In the genomic region with DNA sequence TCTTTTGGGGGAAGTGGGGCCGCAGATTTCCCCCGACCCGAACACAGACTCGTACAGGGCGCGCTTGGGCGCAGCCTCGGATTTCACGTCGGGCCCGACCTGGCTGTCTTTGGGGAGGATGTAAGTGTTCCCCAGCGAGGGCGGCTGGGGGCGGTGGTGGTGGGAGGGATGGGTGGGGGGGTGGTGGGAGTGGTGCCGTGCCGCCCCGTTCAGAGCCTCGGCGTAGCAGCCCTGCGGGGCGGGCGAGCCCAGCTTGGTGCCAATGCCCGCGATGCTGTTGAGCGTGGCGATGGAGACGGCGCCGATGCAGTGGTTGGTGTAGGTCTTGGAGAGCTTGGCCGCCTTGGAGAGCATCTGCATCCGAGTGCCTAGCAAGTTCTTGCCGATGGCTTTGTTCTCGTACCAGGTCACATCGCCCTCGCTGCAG, we compare ENCODE assay signal across 9 cellular contexts. TPM values are rescaled to one million over a fixed set of nuclear protein-coding genes. Genes with fewer than 3 reads are reported as not detected.
A peak's percentile ranks its signal among the peaks of the same experiment; 100 is the strongest.
DNase-seq lines count a peak whose midpoint lies in the region; ATAC-seq, FAIRE-seq and TF ChIP-seq lines count a peak whose summit lies in the region.
"Had no signal": no experiment of that assay in that cellular context is flagged by ENCODE, and none has a peak within 500 bp of the region (broad histone marks: within the 10 kb centered on the region; RNA-seq: fewer than 3 reads in every experiment).

No MANE protein-coding gene starts in this region.

- in situ Hi-C loops in Panc1 (cut with HindIII; ENCODE audit: low pct_unique_long_range_greater_than_20kb, low sequenced_read_pairs) (no loop called here), transverse colon (cut with MboI; ENCODE audit: low pct_ligation_motif_present in 1 of 4, low pct_unique_long_range_greater_than_20kb in 1 of 4, low sequenced_read_pairs in 3 of 4) (no loop called here)

- no peak overlapping the region for H3K9ac ChIP-seq in endothelial cell of umbilical vein (replicated peaks; ENCODE audit: extremely low read depth, insufficient read depth, low read length)

- peaks cover 4% of the 10 kb centered on the region for H4K20me1 ChIP-seq in endothelial cell of umbilical vein (replicated peaks; ENCODE audit: control insufficient read depth, extremely low read depth, insufficient read depth, low read length)

- no peaks in the 10 kb centered on the region for H3K4me1 ChIP-seq in BE2C
- peaks cover 22% of the 10 kb centered on the region for H3K4me1 ChIP-seq in Panc1 (ENCODE audit: control insufficient read depth, insufficient read depth, low read length)
- peaks cover 31% of the 10 kb centered on the region for H3K4me1 ChIP-seq in endothelial cell of umbilical vein (ENCODE audit: control insufficient read depth, extremely low read depth, insufficient read depth, low read length)
- H3K4me1 ChIP-seq in transverse colon, result peaks cover 10 to 63% (median 45%) of the 10 kb centered on the region in 4 donors

- H3K27me3 Mint-ChIP-seq in naive thymus-derived CD8-positive, alpha-beta T cell, result peaks cover 7 to 23% (median 13%) of the 10 kb centered on the region in 5 donors

- H3K4me2 ChIP-seq in endothelial cell of umbilical vein (ENCODE audit: insufficient read depth, low read length), result peak overlapping the region; percentile 50

- H3K36me3 ChIP-seq in BE2C (no peaks in the 10 kb centered on the region), Panc1 (ENCODE audit: control insufficient read depth, insufficient read depth, low read length) (no peaks in the 10 kb centered on the region; the same call in 1 of the 2 replicates), endothelial cell of umbilical vein (ENCODE audit: control insufficient read depth in 2 of 2, extremely low read depth in 1 of 2, insufficient read depth in 2 of 2, low read length in 2 of 2) (no peaks in the 10 kb centered on the region), transverse colon (no peaks in the 10 kb centered on the region)

- TF ChIP-seq POLR2A in endothelial cell of umbilical vein (IDR thresholded peaks at IDR 0.05; ENCODE audit: low read depth, low read length) (no peak), transverse colon (IDR thresholded peaks at IDR 0.05) (no peak)

- ATAC-seq in Panc1 (no peak), GM21576 (IDR thresholded peaks at IDR 0.05; ENCODE audit: unreplicated experiment) (no peak), HG03135 (IDR thresholded peaks at IDR 0.05; ENCODE audit: unreplicated experiment) (no peak)
- no peak for ATAC-seq in naive thymus-derived CD8-positive, alpha-beta T cell

- WGBS in transverse colon (ENCODE audit: low coverage in 1 of 2), 2 donors, result 84% methylated on average over 23 of the region's 35 CpGs; no CpG with 5 or more reads in 1 of the 2 donors

- H3K4me3 Mint-ChIP-seq in naive thymus-derived CD8-positive, alpha-beta T cell, result peak overlapping the region; percentile 74 to 94 (median 82)

- H3K4me1 Mint-ChIP-seq in naive thymus-derived CD8-positive, alpha-beta T cell, result peaks cover 6 to 56% (median 53%) of the 10 kb centered on the region in 4 donors

- peak overlapping the region; percentile 90 for H2AFZ ChIP-seq in endothelial cell of umbilical vein (ENCODE audit: low read depth, low read length)

- CTCF ChIA-PET in Panc1 (lab: Charles Lee) (no interaction called here), endothelial cell of umbilical vein (lab: Charles Lee) (interaction anchor here (0.8 to 4.1 kb wide), 9 partner anchors 9 to 240 kb away, joined by 3 to 89 read pairs (median 4); no protein-coding TSS in a partner anchor)

- dilution Hi-C loops in endothelial cell of umbilical vein (cut with MboI; ENCODE audit: extremely low pct_ligation_motif_present, low sequenced_read_pairs), result no loop called here

- intact Hi-C loops in Panc1 (cut with micrococcal nuclease; ENCODE audit: unreplicated experiment) (loop anchor here (5.0 kb wide), 2 partner anchors 165 to 240 kb away; no protein-coding TSS in a partner anchor), endothelial cell of umbilical vein (cut with micrococcal nuclease) (loop anchor here (5.0 kb wide), 1 partner anchor 85 kb away; no protein-coding TSS in a partner anchor), transverse colon (cut with DNase I; ENCODE audit: low total_unique reads) (no loop called here)

- no peaks in the 10 kb centered on the region for H3K27me3 ChIP-seq in BE2C
- H3K27me3 ChIP-seq in Panc1 (ENCODE audit: control insufficient read depth, insufficient read depth, low read length), result no peaks in the 10 kb centered on the region
- H3K27me3 ChIP-seq in endothelial cell of umbilical vein (ENCODE audit: control insufficient read depth in 2 of 2, insufficient read depth in 2 of 2, low read length in 2 of 2), result peaks cover 18 to 20% of the 10 kb centered on the region in 2 experiments
- H3K27me3 ChIP-seq in transverse colon, result peaks cover 30% of the 10 kb centered on the region

- POLR2A ChIA-PET in Panc1 (lab: Charles Lee) (no interaction called here), endothelial cell of umbilical vein (lab: Charles Lee) (no interaction called here)
- POLR2A ChIA-PET in naive thymus-derived CD8-positive, alpha-beta T cell (lab: Charles Lee), result interaction anchor here (0.8 kb wide), 1 partner anchor 9 kb away, joined by 3 read pairs; no protein-coding TSS in a partner anchor

- BruUV-seq in Panc1 (replicated peaks; lab: Mats Ljungman, UMichigan) (no TSS peak), endothelial cell of umbilical vein (replicated peaks; lab: Mats Ljungman, UMichigan) (no TSS peak)

- TF ChIP-seq EP300 in transverse colon (IDR thresholded peaks at IDR 0.05; ENCODE audit: low read depth), result no peak

- no peak for FAIRE-seq in endothelial cell of umbilical vein (lab: Jason Lieb, UNC)

- H3K27ac ChIP-seq in Panc1 (ENCODE audit: low read length), result peak overlapping the region; percentile 85
- no peak overlapping the region for H3K27ac ChIP-seq in endothelial cell of umbilical vein (ENCODE audit: insufficient read depth, low read depth, low read length)
- H3K27ac ChIP-seq in transverse colon, result no peak overlapping the region

- no peaks in the 10 kb centered on the region for H3K9me3 ChIP-seq in BE2C
- no peaks in the 10 kb centered on the region for H3K9me3 ChIP-seq in Panc1 (ENCODE audit: control insufficient read depth, insufficient read depth, low read depth, low read length)
- H3K9me3 ChIP-seq in endothelial cell of umbilical vein (replicated peaks; ENCODE audit: control insufficient read depth, insufficient read depth, low read length), result no peaks in the 10 kb centered on the region
- no peaks in the 10 kb centered on the region for H3K9me3 ChIP-seq in transverse colon

- no peaks in the 10 kb centered on the region for H3K9me1 ChIP-seq in endothelial cell of umbilical vein (replicated peaks; ENCODE audit: control insufficient read depth, extremely low read depth, insufficient read depth, low read length)

- peak; percentile 12 for DNase-seq in BE2C
- DNase-seq in Panc1 (ENCODE audit: low read depth, low spot score), result no peak
- no peak for DNase-seq in endothelial cell of umbilical vein (ENCODE audit: low read depth, low spot score)
- DNase-seq in naive thymus-derived CD8-positive, alpha-beta T cell, result no peak
- DNase-seq in SIG-M5 treated with dmso at 0.1 percent for 504 hours (lab: John Stamatoyannopoulos, UW; ENCODE audit: unreplicated experiment), result no peak
- no peak for DNase-seq in transverse colon
- DNase-seq: effector CD8-positive, alpha-beta T cell had no signal

- no peaks in the 10 kb centered on the region for H3K36me3 Mint-ChIP-seq in naive thymus-derived CD8-positive, alpha-beta T cell

- peak overlapping the region; percentile 67 for H3K4me3 ChIP-seq in BE2C (ENCODE audit: low read depth, low read length)
- H3K4me3 ChIP-seq in Panc1 (ENCODE audit: low read depth in 2 of 2, low read length in 2 of 2), result peak overlapping the region; percentile 71 to 77
- H3K4me3 ChIP-seq in endothelial cell of umbilical vein (replicated peaks in 1 of 3; ENCODE audit: insufficient read depth in 1 of 3, low read depth in 1 of 3, low read length in 3 of 3), result peak overlapping the region in 2 of 3 experiments; percentile 30 to 48
- peak overlapping the region in 1 of 4 donors; percentile 75 for H3K4me3 ChIP-seq in transverse colon

- H3K9me3 Mint-ChIP-seq in naive thymus-derived CD8-positive, alpha-beta T cell, result peaks cover 0 to 3% (median 0%) of the 10 kb centered on the region in 9 donors

- no peak overlapping the region for H3K27ac Mint-ChIP-seq in naive thymus-derived CD8-positive, alpha-beta T cell

- TF ChIP-seq CTCF in BE2C (IDR thresholded peaks at IDR 0.05; ENCODE audit: low read depth, low read length) (no peak), Panc1 (IDR thresholded peaks at IDR 0.05) (no peak), endothelial cell of umbilical vein (IDR thresholded peaks at IDR 0.05; ENCODE audit: extremely low read depth in 1 of 2, insufficient read depth in 1 of 2, low read depth in 1 of 2, low read length in 2 of 2) (no peak), transverse colon (IDR thresholded peaks at IDR 0.05) (no peak)

- H3K79me2 ChIP-seq in endothelial cell of umbilical vein (ENCODE audit: control insufficient read depth, insufficient read depth, low read length), result peaks cover 3% of the 10 kb centered on the region

TF ChIP-seq in endothelial cell of umbilical vein, 7 proteins besides CTCF, POLR2A, EP300 and RAD21 (continues in another document):
- TF ChIP-seq GATA2 (IDR thresholded peaks at IDR 0.05; ENCODE audit: insufficient read depth, insufficient read length, low read depth, low read length) (no peak), EZH2 (IDR thresholded peaks at IDR 0.05; ENCODE audit: borderline replicate concordance, low read depth, low read length, severe bottlenecking) (no peak), FOS (IDR thresholded peaks at IDR 0.05; ENCODE audit: borderline replicate concordance, insufficient read depth, low read length) (no peak)
- TF ChIP-seq, protein P1, sequence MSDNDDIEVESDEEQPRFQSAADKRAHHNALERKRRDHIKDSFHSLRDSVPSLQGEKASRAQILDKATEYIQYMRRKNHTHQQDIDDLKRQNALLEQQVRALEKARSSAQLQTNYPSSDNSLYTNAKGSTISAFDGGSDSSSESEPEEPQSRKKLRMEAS (IDR thresholded peaks at IDR 0.05; ENCODE audit: insufficient read depth, insufficient read length), result no peak

RNA-seq across cellular contexts. Expression of a gene that starts 1.5 kb away (rescaled TPM):
- polyA plus RNA-seq in BE2C (2012; ENCODE audit: insufficient read depth, insufficient read length, low read depth), result 17.7 TPM
- 34.4 TPM for total RNA-seq in Panc1 (2021; ENCODE audit: unreplicated experiment)
- 32.9 TPM for polyA plus RNA-seq in Panc1 (2012; ENCODE audit: insufficient read length)
- 12.1 and 13.3 TPM in 2 replicates for total RNA-seq in endothelial cell of umbilical vein
- polyA plus RNA-seq in endothelial cell of umbilical vein, result 4.9 and 6.1 TPM in 2 replicates
- 8.4 and 10.8 TPM in 2 replicates for polyA plus RNA-seq in endothelial cell of umbilical vein (2011; cell fraction: cytosol; rRNA removed)
- polyA plus RNA-seq in endothelial cell of umbilical vein (2011; cell fraction: nucleus; rRNA removed), result 8.7 and 10.1 TPM in 2 replicates
- 8.9 and 12.2 TPM in 2 replicates for polyA plus RNA-seq in endothelial cell of umbilical vein (2012)
- polyA minus RNA-seq in endothelial cell of umbilical vein, result 7.9 and 12.4 TPM in 2 replicates
- 12.8 TPM for polyA minus RNA-seq in endothelial cell of umbilical vein (2011; cell fraction: cytosol; rRNA and poly(A)+ RNA removed)
- polyA minus RNA-seq in endothelial cell of umbilical vein (2011; cell fraction: nucleus; rRNA and poly(A)+ RNA removed), result 12.5 and 16.5 TPM in 2 replicates
- 1 to 10 TPM; 3.5 to 3.6 TPM for total RNA-seq in naive thymus-derived CD8-positive, alpha-beta T cell
- under 1 TPM; 0.08 to 0.81 (median 0.50) TPM for polyA plus RNA-seq in naive thymus-derived CD8-positive, alpha-beta T cell
- total RNA-seq in transverse colon, result 10 to 100 TPM in 3 of 4 donors, 1 to 10 TPM in 1; 9.0 to 42.3 (median 13.5) TPM
